Comparison of ENCODE assay signal across 5 cellular contexts in genomic region chr2:90359344-90359743, GRCh38.
DNase-seq lines count a peak whose midpoint lies in the region; ATAC-seq and TF ChIP-seq lines count a peak whose summit lies in the region.
"Not testable (repeated sequence)": the region's sequence is repeated elsewhere in the genome, so short reads cannot be mapped to it uniquely, and the experiment has no call there.

No MANE protein-coding gene starts in this region.

- not testable (repeated sequence) for TF ChIP-seq POLR2A in sigmoid colon (IDR thresholded peaks at IDR 0.05)

- TF ChIP-seq CTCF in GM10248 (IDR thresholded peaks at IDR 0.05; ENCODE audit: control extremely low read depth, extremely low read depth, low read depth, missing control alignments); RWPE2 (IDR thresholded peaks at IDR 0.05; ENCODE audit: poor library complexity, severe bottlenecking); left ventricle myocardium inferior (IDR thresholded peaks at IDR 0.05; ENCODE audit: borderline replicate concordance); sigmoid colon (IDR thresholded peaks at IDR 0.05): not testable (repeated sequence)

- POLR2A ChIA-PET in GM10248 (lab: Yijun Ruan, JAX): not testable (repeated sequence)

- H3K27me3 ChIP-seq in RWPE2 (ENCODE audit: insufficient read depth, poor library complexity, severe bottlenecking); sigmoid colon: not testable (repeated sequence)
- peaks cover 11% of the 10 kb centered on the region for H3K27me3 ChIP-seq in left ventricle myocardium inferior (ENCODE audit: low read depth)

- H3K9me3 ChIP-seq in RWPE2 (ENCODE audit: severe bottlenecking); left ventricle myocardium inferior (replicated peaks); sigmoid colon: not testable (repeated sequence)

- not testable (repeated sequence) for H3K36me3 ChIP-seq in RWPE2 (ENCODE audit: low read depth); left ventricle myocardium inferior; sigmoid colon

- intact Hi-C loops in left ventricle myocardium inferior (cut with micrococcal nuclease); sigmoid colon (cut with DNase I): not testable (repeated sequence)

- not testable (repeated sequence) for H3K4me3 ChIP-seq in RWPE2 (ENCODE audit: severe bottlenecking); left ventricle myocardium inferior; sigmoid colon

- DNase-seq in GM10248 (ENCODE audit: extremely low spot score): peak; percentile 0
- peak; percentile 12 for DNase-seq in RWPE2 (ENCODE audit: low spot score)
- peak; percentile 2 for DNase-seq in left ventricle myocardium inferior
- DNase-seq in islet precursor cell: peak; percentile 4
- peak; percentile 50 for DNase-seq in sigmoid colon

- 72 to 78% methylated on average over 9 to 12 of the region's 15 CpGs for WGBS in sigmoid colon, 2 donors

- not testable (repeated sequence) for H3K4me1 ChIP-seq in RWPE2 (ENCODE audit: insufficient read depth, poor library complexity, severe bottlenecking); left ventricle myocardium inferior; sigmoid colon

- CTCF ChIA-PET in GM10248 (lab: Yijun Ruan, JAX): not testable (repeated sequence)

- TF ChIP-seq EP300 in sigmoid colon (IDR thresholded peaks at IDR 0.05): not testable (repeated sequence)

- ATAC-seq in RWPE2 (ENCODE audit: low read depth): not testable (repeated sequence)

- not testable (repeated sequence) for H3K27ac ChIP-seq in RWPE2 (ENCODE audit: poor library complexity, severe bottlenecking); left ventricle myocardium inferior (replicated peaks); sigmoid colon

Comparison
In these comparisons a context has a peak if more than half of its experiments do, and no peak if none do; other contexts are left out.
1. DNase-seq: peak in every context shown above with its lines; median percentile 50 in sigmoid colon; 12 in RWPE2; 4 in islet precursor cell; 2 in left ventricle myocardium inferior; 0 in GM10248.